Comparison of ENCODE assay signal across 9 cellular contexts in the genomic region with DNA sequence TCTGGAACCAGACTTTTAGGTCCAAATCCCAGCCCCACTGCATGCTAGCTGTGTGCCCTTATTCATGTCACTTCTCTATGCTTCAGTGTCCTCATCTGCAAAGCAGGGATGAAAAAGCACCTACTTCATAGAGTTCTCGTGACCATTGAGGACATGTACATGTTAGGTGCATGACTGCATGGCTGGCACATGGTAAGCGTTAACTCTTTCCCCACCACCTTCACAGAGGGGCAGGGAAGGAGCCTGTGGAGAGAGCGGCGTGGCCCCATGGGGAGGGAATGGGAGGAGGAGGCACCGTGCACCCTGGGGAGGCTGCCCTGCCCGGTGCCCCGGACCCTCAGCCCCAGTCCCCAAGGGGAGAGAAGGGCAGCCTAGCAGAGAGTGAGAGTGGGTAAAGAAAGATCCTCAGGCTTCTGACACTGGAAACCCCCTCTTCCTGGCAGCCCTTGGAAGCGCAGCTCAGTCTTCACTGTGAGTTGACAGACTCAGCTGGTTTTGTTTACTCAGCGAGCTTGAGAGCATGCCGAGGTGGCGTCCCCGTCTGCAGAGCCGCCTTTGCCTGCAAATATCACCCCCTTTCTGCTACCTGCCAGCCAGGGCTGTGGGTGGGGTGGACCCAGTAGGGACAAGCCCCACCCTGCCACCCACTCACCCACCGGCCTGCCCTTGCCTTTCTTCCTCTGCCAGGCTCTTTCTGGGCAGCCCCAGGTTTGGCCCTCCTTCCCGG. TPM values are rescaled to one million over a fixed set of nuclear protein-coding genes. Genes with fewer than 3 reads are reported as not detected.
DNase-seq lines count a peak whose midpoint lies in the region; ATAC-seq and FAIRE-seq lines count a peak whose summit lies in the region.
"Had no signal": no experiment of that assay in that cellular context is flagged by ENCODE, and none has a peak within 500 bp of the region (broad histone marks: within the 10 kb centered on the region; RNA-seq: fewer than 3 reads in every experiment).

No MANE protein-coding gene starts in this region.

- no peak overlapping the region for H3K4me3 Mint-ChIP-seq in activated CD8-positive, alpha-beta memory T cell treated with anti-CD3 and anti-CD28 coated beads, Interleukin-2, amount 10 ng/mL, durations not matched to agents 7 days and 5 days
- no peak overlapping the region for H3K4me3 Mint-ChIP-seq in activated T-cell treated with anti-CD3 and anti-CD28 coated beads, Interleukin-2, amount 50 U/mL, for 72 hours
- H3K4me3 Mint-ChIP-seq: CD4-positive, alpha-beta T cell had no signal

- peaks cover 2% of the 10 kb centered on the region for H3K4me1 Mint-ChIP-seq in activated CD8-positive, alpha-beta memory T cell treated with anti-CD3 and anti-CD28 coated beads, Interleukin-2, amount 10 ng/mL, durations not matched to agents 7 days and 5 days
- no peaks in the 10 kb centered on the region for H3K4me1 Mint-ChIP-seq in activated T-cell treated with anti-CD3 and anti-CD28 coated beads, Interleukin-2, amount 50 U/mL, for 72 hours (ENCODE audit: low read depth)

- FAIRE-seq in urothelium cell line (lab: Jason Lieb, UNC), result no peak

- H3K9me3 Mint-ChIP-seq in activated CD8-positive, alpha-beta memory T cell treated with anti-CD3 and anti-CD28 coated beads, Interleukin-2, amount 10 ng/mL, durations not matched to agents 7 days and 5 days (ENCODE audit: low read depth), result no peaks in the 10 kb centered on the region
- no peaks in the 10 kb centered on the region for H3K9me3 Mint-ChIP-seq in activated T-cell treated with anti-CD3 and anti-CD28 coated beads, Interleukin-2, amount 50 U/mL, for 72 hours
- H3K9me3 Mint-ChIP-seq: CD4-positive, alpha-beta T cell had no signal

- H3K27ac Mint-ChIP-seq in activated CD8-positive, alpha-beta memory T cell treated with anti-CD3 and anti-CD28 coated beads, Interleukin-2, amount 10 ng/mL, durations not matched to agents 7 days and 5 days, result no peak overlapping the region
- H3K27ac Mint-ChIP-seq in activated T-cell treated with anti-CD3 and anti-CD28 coated beads, Interleukin-2, amount 50 U/mL, for 72 hours, result no peak overlapping the region
- H3K27ac Mint-ChIP-seq: CD4-positive, alpha-beta T cell had no signal

- H3K36me3 Mint-ChIP-seq in activated CD8-positive, alpha-beta memory T cell treated with anti-CD3 and anti-CD28 coated beads, Interleukin-2, amount 10 ng/mL, durations not matched to agents 7 days and 5 days, result no peaks in the 10 kb centered on the region
- no peaks in the 10 kb centered on the region for H3K36me3 Mint-ChIP-seq in activated T-cell treated with anti-CD3 and anti-CD28 coated beads, Interleukin-2, amount 50 U/mL, for 72 hours (ENCODE audit: insufficient read depth in 2 of 2)

- H3K27me3 Mint-ChIP-seq in activated CD8-positive, alpha-beta memory T cell treated with anti-CD3 and anti-CD28 coated beads, Interleukin-2, amount 10 ng/mL, durations not matched to agents 7 days and 5 days, result no peaks in the 10 kb centered on the region
- no peaks in the 10 kb centered on the region for H3K27me3 Mint-ChIP-seq in activated T-cell treated with anti-CD3 and anti-CD28 coated beads, Interleukin-2, amount 50 U/mL, for 72 hours (ENCODE audit: low read depth)

- no peak for ATAC-seq in activated CD8-positive, alpha-beta memory T cell treated with anti-CD3 and anti-CD28 coated beads, Interleukin-2, amount 10 ng/mL, durations not matched to agents 7 days and 5 days
- no peak for ATAC-seq in GM21447 (IDR thresholded peaks at IDR 0.05; ENCODE audit: unreplicated experiment)
- no peak for ATAC-seq in activated T-cell treated with anti-CD3 and anti-CD28 coated beads, Interleukin-2, amount 50 U/mL, for 72 hours (replicated peaks in 1 of 2)

- CTCF ChIA-PET in activated CD8-positive, alpha-beta memory T cell treated with anti-CD3 and anti-CD28 coated beads, Interleukin-2, amount 10 ng/mL, durations not matched to agents 7 days and 5 days (lab: Charles Lee), result no interaction called here

- DNase-seq in activated CD8-positive, alpha-beta memory T cell treated with anti-CD3 and anti-CD28 coated beads, Interleukin-2, amount 50 U/mL, for 48 hours, result peak; percentile 33
- no peak for DNase-seq in activated CD8-positive, alpha-beta memory T cell treated with anti-CD3 and anti-CD28 coated beads, Interleukin-2, amount 10 ng/mL, durations not matched to agents 7 days and 5 days
- DNase-seq in cerebellar cortex (ENCODE audit: low spot score), result peak; percentile 54
- peak; percentile 59 for DNase-seq in mesenteric fat pad (ENCODE audit: low spot score)
- peak; percentile 49 for DNase-seq in urothelium cell line (ENCODE audit: low spot score)
- no peak for DNase-seq in kidney tubule cell (ENCODE audit: low spot score)
- no peak for DNase-seq in activated T-cell treated with anti-CD3 and anti-CD28 coated beads, Interleukin-2, amount 50 U/mL, for 72 hours

RNA-seq across cellular contexts. Expression of a gene that starts 10.6 kb away (rescaled TPM):
- not detected for total RNA-seq in activated CD8-positive, alpha-beta memory T cell treated with anti-CD3 and anti-CD28 coated beads, Interleukin-2, amount 10 ng/mL, durations not matched to agents 7 days and 5 days
- 169 TPM for total RNA-seq in mesenteric fat pad
- total RNA-seq in activated T-cell treated with anti-CD3 and anti-CD28 coated beads, Interleukin-2, amount 50 U/mL, for 72 hours, result not detected
- total RNA-seq: CD4-positive, alpha-beta T cell had no signal

Comparison
In these comparisons a context has a peak if more than half of its experiments do, and no peak if none do; other contexts are left out.
1. DNase-seq: peak in activated CD8-positive, alpha-beta memory T cell treated with anti-CD3 and anti-CD28 coated beads, Interleukin-2, amount 50 U/mL, for 48 hours (single experiment), cerebellar cortex (single experiment), mesenteric fat pad (single experiment) and urothelium cell line (single experiment); none in activated CD8-positive, alpha-beta memory T cell treated with anti-CD3 and anti-CD28 coated beads, Interleukin-2, amount 10 ng/mL, durations not matched to agents 7 days and 5 days (single experiment), kidney tubule cell (single experiment) and activated T-cell treated with anti-CD3 and anti-CD28 coated beads, Interleukin-2, amount 50 U/mL, for 72 hours (0 of 2).
2. RNA of a gene that starts 10.6 kb away (total RNA-seq): 169 TPM in mesenteric fat pad (single experiment); not detected in activated CD8-positive, alpha-beta memory T cell treated with anti-CD3 and anti-CD28 coated beads, Interleukin-2, amount 10 ng/mL, durations not matched to agents 7 days and 5 days and not detected in activated T-cell treated with anti-CD3 and anti-CD28 coated beads, Interleukin-2, amount 50 U/mL, for 72 hours; every median in the first group is over 100 times any median in the second.